Comparison of ENCODE assay signal across 1 cellular context in genomic region chr2:215881582-215881981, GRCh38.
TF ChIP-seq lines count a peak whose summit lies in the region.

No MANE protein-coding gene starts in this region.

TF ChIP-seq in K562, 482 proteins besides CTCF, POLR2A, EP300 and RAD21 (continued from another document):
- TF ChIP-seq ZBTB40 (IDR thresholded peaks at IDR 0.05) = no peak
- no peak for TF ChIP-seq ZBTB40 (CRISPR knock-in tag; IDR thresholded peaks at IDR 0.05)
- peak; percentile 44 for TF ChIP-seq ZNF316 (IDR thresholded peaks at IDR 0.05)
TF ChIP-seq in K562: peak in this region for 4.
